19 cellular contexts compared by ENCODE assay signal in genomic region chr4:84718699-84719098, GRCh38.
"Had no signal": no experiment of that assay in that cellular context is flagged by ENCODE, and none has a peak within 500 bp of the region (broad histone marks: within the 10 kb centered on the region; RNA-seq: fewer than 3 reads in every experiment).

No MANE protein-coding gene starts in this region.

- H3K4me1 Mint-ChIP-seq: naive thymus-derived CD4-positive, alpha-beta T cell; stimulated activated effector memory CD8-positive, alpha-beta T cell treated with anti-CD3 and anti-CD28 coated beads, Interleukin-12 subunit alpha, Interleukin-12 subunit beta, amount 100 ng/mL, for 72 hours had no signal

- H3K27ac ChIP-seq: gastrocnemius medialis, sigmoid colon, testis, upper lobe of left lung, VCaP had no signal

- H3K27me3 ChIP-seq: gastrocnemius medialis, sigmoid colon, testis, upper lobe of left lung had no signal

- H3K4me3 ChIP-seq: gastrocnemius medialis, sigmoid colon, testis, upper lobe of left lung had no signal

- H3K4me1 ChIP-seq: gastrocnemius medialis, sigmoid colon, testis, upper lobe of left lung had no signal

- H3K27ac Mint-ChIP-seq: activated T-cell treated with anti-CD3 and anti-CD28 coated beads, Interleukin-2, amount 50 U/mL, for 72 hours; effector memory CD8-positive, alpha-beta T cell; naive thymus-derived CD4-positive, alpha-beta T cell; stimulated activated effector memory CD8-positive, alpha-beta T cell treated with anti-CD3 and anti-CD28 coated beads, Interleukin-12 subunit alpha, Interleukin-12 subunit beta, amount 100 ng/mL, for 72 hours had no signal

- DNase-seq: activated CD4-positive, alpha-beta T cell treated with anti-CD3 and anti-CD28 coated beads for 1 hour; activated CD8-positive, alpha-beta memory T cell treated with anti-CD3 and anti-CD28 coated beads for 24 hours; activated CD8-positive, alpha-beta memory T cell treated with anti-CD3 and anti-CD28 coated beads, Interleukin-2, amount 50 U/mL, for 48 hours; activated effector memory CD4-positive, alpha-beta T cell treated with anti-CD3 and anti-CD28 coated beads, Interleukin-2, amount 50 U/mL, for 16 hours; activated naive CD4-positive, alpha-beta T cell treated with anti-CD3 and anti-CD28 coated beads, Interleukin-2, amount 50 U/mL, for 16 hours; activated T-cell treated with anti-CD3 and anti-CD28 coated beads, Interleukin-2, amount 50 U/mL, for 72 hours; dermis blood vessel endothelial cell; effector memory CD8-positive, alpha-beta T cell; gastrocnemius medialis; mesenchymal stem cell; naive thymus-derived CD4-positive, alpha-beta T cell; sigmoid colon; stimulated activated CD4-positive, alpha-beta T cell treated with anti-CD3 and anti-CD28 coated beads, Interleukin-4, amount 100 ng/mL, for 24 hours; SW 1271; T-helper 2 cell; testis; upper lobe of left lung had no signal

- H3K36me3 Mint-ChIP-seq: naive thymus-derived CD4-positive, alpha-beta T cell; stimulated activated effector memory CD8-positive, alpha-beta T cell treated with anti-CD3 and anti-CD28 coated beads, Interleukin-12 subunit alpha, Interleukin-12 subunit beta, amount 100 ng/mL, for 72 hours had no signal

- H3K9me3 ChIP-seq: gastrocnemius medialis, sigmoid colon, testis, upper lobe of left lung had no signal

- H3K4me3 Mint-ChIP-seq: activated T-cell treated with anti-CD3 and anti-CD28 coated beads, Interleukin-2, amount 50 U/mL, for 72 hours; effector memory CD8-positive, alpha-beta T cell; naive thymus-derived CD4-positive, alpha-beta T cell; stimulated activated effector memory CD8-positive, alpha-beta T cell treated with anti-CD3 and anti-CD28 coated beads, Interleukin-12 subunit alpha, Interleukin-12 subunit beta, amount 100 ng/mL, for 72 hours had no signal

- H3K9me3 Mint-ChIP-seq: activated T-cell treated with anti-CD3 and anti-CD28 coated beads, Interleukin-2, amount 50 U/mL, for 72 hours; naive thymus-derived CD4-positive, alpha-beta T cell; stimulated activated effector memory CD8-positive, alpha-beta T cell treated with anti-CD3 and anti-CD28 coated beads, Interleukin-12 subunit alpha, Interleukin-12 subunit beta, amount 100 ng/mL, for 72 hours had no signal

- H3K27me3 Mint-ChIP-seq: effector memory CD8-positive, alpha-beta T cell had no signal

- ATAC-seq: activated T-cell treated with anti-CD3 and anti-CD28 coated beads, Interleukin-2, amount 50 U/mL, for 72 hours; effector memory CD8-positive, alpha-beta T cell; naive thymus-derived CD4-positive, alpha-beta T cell; stimulated activated effector memory CD8-positive, alpha-beta T cell treated with anti-CD3 and anti-CD28 coated beads, Interleukin-12 subunit alpha, Interleukin-12 subunit beta, amount 100 ng/mL, for 72 hours had no signal
